ENCODE assay signal across 1 cellular context in the genomic region with DNA sequence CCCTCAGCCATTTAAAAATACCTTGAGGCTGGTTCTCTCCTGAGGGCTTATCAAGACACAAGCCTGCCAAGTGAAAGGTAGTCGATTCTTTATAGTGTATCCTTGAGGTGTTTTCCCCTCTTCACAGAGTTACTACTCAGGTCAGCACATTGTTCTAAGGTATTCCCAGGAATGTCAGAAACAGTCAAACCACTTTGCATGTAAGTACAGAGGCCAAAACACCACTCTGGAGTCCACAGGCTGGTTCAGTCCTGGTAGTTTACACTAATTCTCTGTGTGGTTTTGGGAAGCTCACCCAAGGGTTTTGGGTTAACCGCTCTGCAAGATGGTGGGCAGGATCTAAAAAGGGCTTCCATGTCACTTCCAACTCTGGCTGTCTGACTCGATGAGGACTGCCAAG.
TF ChIP-seq lines count a peak whose summit lies in the region.

No MANE protein-coding gene starts in this region.

TF ChIP-seq in GM23338, 12 proteins besides CTCF, POLR2A, EP300 and RAD21 (continued from another document):
- TF ChIP-seq, protein P1, sequence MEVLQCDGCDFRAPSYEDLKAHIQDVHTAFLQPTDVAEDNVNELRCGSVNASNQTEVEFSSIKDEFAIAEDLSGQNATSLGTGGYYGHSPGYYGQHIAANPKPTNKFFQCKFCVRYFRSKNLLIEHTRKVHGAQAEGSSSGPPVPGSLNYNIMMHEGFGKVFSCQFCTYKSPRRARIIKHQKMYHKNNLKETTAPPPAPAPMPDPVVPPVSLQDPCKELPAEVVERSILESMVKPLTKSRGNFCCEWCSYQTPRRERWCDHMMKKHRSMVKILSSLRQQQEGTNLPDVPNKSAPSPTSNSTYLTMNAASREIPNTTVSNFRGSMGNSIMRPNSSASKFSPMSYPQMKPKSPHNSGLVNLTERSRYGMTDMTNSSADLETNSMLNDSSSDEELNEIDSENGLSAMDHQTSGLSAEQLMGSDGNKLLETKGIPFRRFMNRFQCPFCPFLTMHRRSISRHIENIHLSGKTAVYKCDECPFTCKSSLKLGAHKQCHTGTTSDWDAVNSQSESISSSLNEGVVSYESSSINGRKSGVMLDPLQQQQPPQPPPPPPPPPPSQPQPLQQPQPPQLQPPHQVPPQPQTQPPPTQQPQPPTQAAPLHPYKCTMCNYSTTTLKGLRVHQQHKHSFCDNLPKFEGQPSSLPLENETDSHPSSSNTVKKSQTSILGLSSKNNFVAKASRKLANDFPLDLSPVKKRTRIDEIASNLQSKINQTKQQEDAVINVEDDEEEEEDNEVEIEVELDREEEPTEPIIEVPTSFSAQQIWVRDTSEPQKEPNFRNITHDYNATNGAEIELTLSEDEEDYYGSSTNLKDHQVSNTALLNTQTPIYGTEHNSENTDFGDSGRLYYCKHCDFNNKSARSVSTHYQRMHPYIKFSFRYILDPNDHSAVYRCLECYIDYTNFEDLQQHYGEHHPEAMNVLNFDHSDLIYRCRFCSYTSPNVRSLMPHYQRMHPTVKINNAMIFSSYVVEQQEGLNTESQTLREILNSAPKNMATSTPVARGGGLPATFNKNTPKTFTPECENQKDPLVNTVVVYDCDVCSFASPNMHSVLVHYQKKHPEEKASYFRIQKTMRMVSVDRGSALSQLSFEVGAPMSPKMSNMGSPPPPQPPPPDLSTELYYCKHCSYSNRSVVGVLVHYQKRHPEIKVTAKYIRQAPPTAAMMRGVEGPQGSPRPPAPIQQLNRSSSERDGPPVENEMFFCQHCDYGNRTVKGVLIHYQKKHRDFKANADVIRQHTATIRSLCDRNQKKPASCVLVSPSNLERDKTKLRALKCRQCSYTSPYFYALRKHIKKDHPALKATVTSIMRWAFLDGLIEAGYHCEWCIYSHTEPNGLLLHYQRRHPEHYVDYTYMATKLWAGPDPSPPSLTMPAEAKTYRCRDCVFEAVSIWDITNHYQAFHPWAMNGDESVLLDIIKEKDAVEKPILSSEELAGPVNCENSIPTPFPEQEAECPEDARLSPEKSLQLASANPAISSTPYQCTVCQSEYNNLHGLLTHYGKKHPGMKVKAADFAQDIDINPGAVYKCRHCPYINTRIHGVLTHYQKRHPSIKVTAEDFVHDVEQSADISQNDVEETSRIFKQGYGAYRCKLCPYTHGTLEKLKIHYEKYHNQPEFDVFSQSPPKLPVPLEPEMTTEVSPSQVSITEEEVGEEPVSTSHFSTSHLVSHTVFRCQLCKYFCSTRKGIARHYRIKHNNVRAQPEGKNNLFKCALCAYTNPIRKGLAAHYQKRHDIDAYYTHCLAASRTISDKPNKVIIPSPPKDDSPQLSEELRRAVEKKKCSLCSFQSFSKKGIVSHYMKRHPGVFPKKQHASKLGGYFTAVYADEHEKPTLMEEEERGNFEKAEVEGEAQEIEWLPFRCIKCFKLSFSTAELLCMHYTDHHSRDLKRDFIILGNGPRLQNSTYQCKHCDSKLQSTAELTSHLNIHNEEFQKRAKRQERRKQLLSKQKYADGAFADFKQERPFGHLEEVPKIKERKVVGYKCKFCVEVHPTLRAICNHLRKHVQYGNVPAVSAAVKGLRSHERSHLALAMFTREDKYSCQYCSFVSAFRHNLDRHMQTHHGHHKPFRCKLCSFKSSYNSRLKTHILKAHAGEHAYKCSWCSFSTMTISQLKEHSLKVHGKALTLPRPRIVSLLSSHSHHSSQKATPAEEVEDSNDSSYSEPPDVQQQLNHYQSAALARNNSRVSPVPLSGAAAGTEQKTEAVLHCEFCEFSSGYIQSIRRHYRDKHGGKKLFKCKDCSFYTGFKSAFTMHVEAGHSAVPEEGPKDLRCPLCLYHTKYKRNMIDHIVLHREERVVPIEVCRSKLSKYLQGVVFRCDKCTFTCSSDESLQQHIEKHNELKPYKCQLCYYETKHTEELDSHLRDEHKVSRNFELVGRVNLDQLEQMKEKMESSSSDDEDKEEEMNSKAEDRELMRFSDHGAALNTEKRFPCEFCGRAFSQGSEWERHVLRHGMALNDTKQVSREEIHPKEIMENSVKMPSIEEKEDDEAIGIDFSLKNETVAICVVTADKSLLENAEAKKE (CRISPR knock-in tag; IDR thresholded peaks at IDR 0.05): no peak
- TF ChIP-seq EZH2phosphoT487 (IDR thresholded peaks at IDR 0.05; ENCODE audit: unreplicated experiment): no peak
